ENCODE assay signal across 28 cellular contexts in the genomic region with DNA sequence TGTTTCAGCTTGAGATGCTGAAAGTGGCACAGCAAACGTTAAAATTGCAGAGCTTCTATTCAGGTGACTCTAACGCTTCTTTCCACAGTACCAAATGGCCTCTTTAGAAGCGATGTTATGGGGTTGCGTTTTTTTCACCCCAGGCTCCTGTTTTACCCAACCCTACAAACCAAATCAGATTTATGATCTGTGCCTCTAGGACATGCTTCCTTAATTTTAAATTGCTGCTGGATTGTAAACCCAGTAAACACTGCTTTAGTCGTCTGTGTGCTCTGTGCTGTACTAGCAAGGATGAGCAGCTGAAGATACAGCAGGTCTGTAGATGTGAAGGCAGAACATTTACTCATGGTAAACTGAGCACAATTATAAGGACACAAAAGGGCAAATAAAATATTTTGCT. TPM values are rescaled to one million over a fixed set of nuclear protein-coding genes. Genes with fewer than 3 reads are reported as not detected.
"Had no signal": no experiment of that assay in that cellular context is flagged by ENCODE, and none has a peak within 500 bp of the region (broad histone marks: within the 10 kb centered on the region; RNA-seq: fewer than 3 reads in every experiment).

No MANE protein-coding gene starts in this region.

- H3K27ac ChIP-seq: coronary artery, dorsolateral prefrontal cortex, esophagus muscularis mucosa, gastrocnemius medialis, heart right ventricle, left lung, lower lobe of right lung had no signal

- H3K4me3 ChIP-seq: coronary artery, dorsolateral prefrontal cortex, esophagus muscularis mucosa, gastrocnemius medialis, heart right ventricle, left lung, lower lobe of right lung, mucosa of descending colon had no signal

- H3K36me3 ChIP-seq: esophagus muscularis mucosa, gastrocnemius medialis, heart right ventricle, left lung, lower lobe of right lung had no signal

- H3K9me3 ChIP-seq: esophagus muscularis mucosa, gastrocnemius medialis, heart right ventricle, left lung, lower lobe of right lung, mucosa of descending colon had no signal

- H3K27me3 ChIP-seq: gastrocnemius medialis, left lung had no signal

- H3K4me1 ChIP-seq: esophagus muscularis mucosa, gastrocnemius medialis, heart right ventricle, left lung, lower lobe of right lung had no signal

- FAIRE-seq: endothelial cell of umbilical vein, islet of Langerhans, keratinocyte had no signal

- DNase-seq: dermis blood vessel endothelial cell; dorsolateral prefrontal cortex; effector CD4-positive, alpha-beta T cell; effector memory CD4-positive, alpha-beta T cell; foreskin fibroblast; foreskin melanocyte; gastrocnemius medialis; glutamatergic neuron; head of caudate nucleus; heart right ventricle; hippocampal formation; left cardiac atrium; left lung; left ventricle myocardium superior; lower lobe of right lung; mesenchymal stem cell; mucosa of descending colon; naive B cell; naive thymus-derived CD8-positive, alpha-beta T cell had no signal

- ATAC-seq: gastrocnemius medialis; heart right ventricle; left cardiac atrium; left lung; left ventricle myocardium superior; lower lobe of right lung; mucosa of descending colon; naive thymus-derived CD8-positive, alpha-beta T cell had no signal

RNA-seq across cellular contexts. Expression of a gene that starts 13.0 kb away (rescaled TPM):
- total RNA-seq: dermis blood vessel endothelial cell; epithelial cell of proximal tubule; glomerular endothelial cell; kidney epithelial cell; left ventricle myocardium superior; lower lobe of right lung; lung microvascular endothelial cell; naive thymus-derived CD8-positive, alpha-beta T cell had no signal
- polyA plus RNA-seq: naive thymus-derived CD8-positive, alpha-beta T cell had no signal
